Comparison of ENCODE assay signal across 9 cellular contexts in the genomic region with DNA sequence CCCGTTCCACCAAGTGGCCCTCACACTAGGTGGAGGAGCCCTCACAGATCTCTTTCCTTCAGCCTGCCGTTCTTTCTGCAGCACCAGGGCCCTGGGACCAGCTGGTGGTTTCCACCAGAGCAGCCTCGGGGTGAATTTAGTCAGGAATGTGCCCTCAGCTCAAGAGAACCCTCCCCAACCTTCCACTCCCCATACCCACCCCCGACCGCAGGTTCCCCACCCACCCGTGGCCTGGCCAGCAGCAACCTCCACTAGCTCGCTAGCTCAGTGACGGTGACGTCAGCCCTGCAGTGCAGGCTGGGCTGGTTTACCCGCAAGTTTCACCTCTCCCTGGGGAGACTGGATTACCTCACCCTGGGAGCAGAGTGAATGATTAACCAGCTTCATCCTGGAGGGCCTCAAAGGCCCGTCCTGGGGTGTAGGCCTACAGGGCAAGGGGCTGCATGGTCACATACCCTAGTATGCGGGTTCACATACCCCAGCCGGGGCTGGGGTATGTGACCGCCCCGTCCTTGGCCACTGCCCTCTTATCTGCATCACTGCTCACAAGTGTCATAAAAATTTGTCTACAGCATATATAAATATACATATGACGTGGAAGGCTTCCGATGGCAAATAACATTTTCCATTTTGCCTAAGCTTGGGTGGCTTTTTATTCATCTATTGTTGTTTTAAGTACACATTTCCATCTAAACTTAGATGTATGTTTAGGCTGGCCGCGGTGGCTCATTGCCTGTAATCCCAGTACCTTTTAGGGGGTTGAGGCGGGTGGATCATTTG. TPM values are rescaled to one million over a fixed set of nuclear protein-coding genes. Genes with fewer than 3 reads are reported as not detected.
DNase-seq lines count a peak whose midpoint lies in the region; ATAC-seq, FAIRE-seq and TF ChIP-seq lines count a peak whose summit lies in the region.
"Had no signal": no experiment of that assay in that cellular context is flagged by ENCODE, and none has a peak within 500 bp of the region (broad histone marks: within the 10 kb centered on the region; RNA-seq: fewer than 3 reads in every experiment).

No MANE protein-coding gene starts in this region.

- DNase-seq in AG09319 (ENCODE audit: extremely low read depth, low read depth), result peak; percentile 82
- peak; percentile 56 for DNase-seq in H7
- peak; percentile 83 for DNase-seq in RPMI7951 (ENCODE audit: low read depth)
- peak; percentile 71 to 79 for DNase-seq in foreskin fibroblast
- peak; percentile 87 for DNase-seq in sciatic nerve (ENCODE audit: low spot score)
- DNase-seq in GF-D8 (lab: John Stamatoyannopoulos, UW), result no peak
- no peak for DNase-seq in GM12892 (ENCODE audit: insufficient read length)
- no peak for DNase-seq in effector memory CD8-positive, alpha-beta T cell

- no peak overlapping the region for H3K4me3 Mint-ChIP-seq in effector memory CD8-positive, alpha-beta T cell
- H3K4me3 Mint-ChIP-seq: dendritic cell treated with granulocyte-macrophage colony-stimulating factor and Interleukin-4, amounts not matched to agents 40 ng/mL and 50 ng/mL, for 4 days had no signal

- H3K9me3 Mint-ChIP-seq in effector memory CD8-positive, alpha-beta T cell, result no peaks in the 10 kb centered on the region
- H3K9me3 Mint-ChIP-seq: dendritic cell treated with granulocyte-macrophage colony-stimulating factor and Interleukin-4, amounts not matched to agents 40 ng/mL and 50 ng/mL, for 4 days had no signal

- intact Hi-C loops in sciatic nerve (cut with DNase I), result no loop called here

- no peaks in the 10 kb centered on the region for H3K27me3 ChIP-seq in H7 (ENCODE audit: control insufficient read depth, insufficient read depth, low read length)

- H3K4me3 ChIP-seq in H7 (ENCODE audit: insufficient read depth, low read depth, low read length) (no peak overlapping the region), foreskin fibroblast (ENCODE audit: low read depth in 1 of 2, low read length in 2 of 2) (no peak overlapping the region)

- TF ChIP-seq POLR2A in GM12892 (IDR thresholded peaks at IDR 0.05; ENCODE audit: low read depth, low read length), result no peak

- no peaks in the 10 kb centered on the region for H3K36me3 ChIP-seq in H7 (replicated peaks; ENCODE audit: control insufficient read depth, insufficient read depth, low read length)

- H3K4me1 Mint-ChIP-seq in effector memory CD8-positive, alpha-beta T cell (ENCODE audit: low read depth in 2 of 2), result no peaks in the 10 kb centered on the region

- H3K36me3 Mint-ChIP-seq in effector memory CD8-positive, alpha-beta T cell (ENCODE audit: insufficient read depth), result no peaks in the 10 kb centered on the region

- TF ChIP-seq CTCF in AG09319 (IDR thresholded peaks at IDR 0.05; ENCODE audit: low read depth, low read length) (no peak), foreskin fibroblast (IDR thresholded peaks at IDR 0.05; ENCODE audit: low read depth, low read length) (no peak)

- H3K27ac Mint-ChIP-seq in effector memory CD8-positive, alpha-beta T cell, result no peak overlapping the region
- H3K27ac Mint-ChIP-seq: dendritic cell treated with granulocyte-macrophage colony-stimulating factor and Interleukin-4, amounts not matched to agents 40 ng/mL and 50 ng/mL, for 4 days had no signal

- peak; percentile 98 for ATAC-seq in sciatic nerve
- no peak for ATAC-seq in effector memory CD8-positive, alpha-beta T cell (replicated peaks)

- FAIRE-seq in GM12892 (lab: Jason Lieb, UNC), result no peak

- H3K27me3 Mint-ChIP-seq in effector memory CD8-positive, alpha-beta T cell, result peaks cover 0 to 6% of the 10 kb centered on the region in 2 donors

RNA-seq across cellular contexts. Expression of a gene that starts 24.5 kb away (rescaled TPM):
- 3.6 and 6.9 TPM in 2 replicates for total RNA-seq in H7 (2014; rRNA removed; shearing (Covaris generic))
- not detected in 2 replicates for total RNA-seq in RPMI7951 (2014; rRNA removed; shearing (Covaris generic))
- total RNA-seq in sciatic nerve, result 6.4 TPM
- polyA plus RNA-seq in GM12892 (2012; ENCODE audit: missing spikeins), result 0.47 TPM

RNA-seq across cellular contexts. Expression of a gene that starts 52.4 kb away (rescaled TPM):
- total RNA-seq in H7 (2014; rRNA removed; shearing (Covaris generic)), result 129 and 136 TPM in 2 replicates
- 46.6 and 55.4 TPM in 2 replicates for total RNA-seq in RPMI7951 (2014; rRNA removed; shearing (Covaris generic))
- 42.8 TPM for total RNA-seq in sciatic nerve
- polyA plus RNA-seq in GM12892 (2012; ENCODE audit: missing spikeins), result 41.6 TPM

Comparison
In these comparisons a context has a peak if more than half of its experiments do, and no peak if none do; other contexts are left out.
1. DNase-seq: peak in AG09319 (single experiment), H7 (single experiment), RPMI7951 (single experiment), foreskin fibroblast (2 of 2) and sciatic nerve (single experiment); none in GF-D8 (single experiment), GM12892 (single experiment) and effector memory CD8-positive, alpha-beta T cell (0 of 3).